Comparison of ENCODE assay signal across 9 cellular contexts in genomic region chr12:47739959-47740358, GRCh38. TPM values are rescaled to one million over a fixed set of nuclear protein-coding genes. Genes with fewer than 3 reads are reported as not detected.
DNase-seq lines count a peak whose midpoint lies in the region; ATAC-seq and TF ChIP-seq lines count a peak whose summit lies in the region.
"Had no signal": no experiment of that assay in that cellular context is flagged by ENCODE, and none has a peak within 500 bp of the region (broad histone marks: within the 10 kb centered on the region; RNA-seq: fewer than 3 reads in every experiment).

No MANE protein-coding gene starts in this region.

- TF ChIP-seq CTCF in spleen (IDR thresholded peaks at IDR 0.05 in 8 of 11, conservative IDR thresholded peaks at IDR 0.05 in 3 of 11), result no peak
- TF ChIP-seq CTCF in MCF 10A (IDR thresholded peaks at IDR 0.05; ENCODE audit: unreplicated experiment), result no peak

- POLR2A ChIA-PET in activated CD4-positive, alpha-beta memory T cell treated with anti-CD3 and anti-CD28 coated beads, Interleukin-2, amount 10 ng/mL, durations not matched to agents 7 days and 5 days (lab: Charles Lee), result interaction anchor here (6.6 kb wide), 1 partner anchor 100 kb away, joined by 48 read pairs; no protein-coding TSS in a partner anchor
- POLR2A ChIA-PET in MCF 10A (lab: Yijun Ruan, JAX), result interaction anchor here (0.6 kb wide), 1 partner anchor 137 kb away, joined by 3 read pairs; no protein-coding TSS in a partner anchor

- no peaks in the 10 kb centered on the region for H3K27me3 ChIP-seq in spleen (replicated peaks in 1 of 7)

- CTCF ChIA-PET in activated CD4-positive, alpha-beta memory T cell treated with anti-CD3 and anti-CD28 coated beads, Interleukin-2, amount 10 ng/mL, durations not matched to agents 7 days and 5 days (lab: Charles Lee), result interaction anchor here (0.7 to 13.6 kb wide), 5 partner anchors 17 to 100 kb away, joined by 3 to 431 read pairs (median 188); partner anchors contain the start of genes RAPGEF3 and SLC48A1
- CTCF ChIA-PET in MCF 10A (lab: Yijun Ruan, JAX), result interaction anchor here (0.7 to 7.8 kb wide), 9 partner anchors 11 to 774 kb away, joined by 3 to 843 read pairs (median 73); partner anchors contain the start of genes ENDOU, RAPGEF3 and SLC48A1

- H3K4me3 Mint-ChIP-seq in activated CD4-positive, alpha-beta memory T cell treated with anti-CD3 and anti-CD28 coated beads, Interleukin-2, amount 10 ng/mL, durations not matched to agents 7 days and 5 days, result peak overlapping the region; percentile 58
- no peak overlapping the region for H3K4me3 Mint-ChIP-seq in activated T-helper 1 cell treated with anti-CD3 and anti-CD28 coated beads, Interleukin-12 subunit alpha, Interleukin-12 subunit beta, Interleukin-2, Interleukin-4 antibody, amounts not matched to agents 30 ng/mL and 10 ng/mL and 1 ng/mL, durations not matched to agents 14 hours and 24 hours and 36 hours
- no peak overlapping the region for H3K4me3 Mint-ChIP-seq in stimulated activated naive CD8-positive, alpha-beta T cell treated with anti-CD3 and anti-CD28 coated beads, Interleukin-15, amount 100 ng/mL, for 72 hours
- H3K4me3 Mint-ChIP-seq in MCF 10A (ENCODE audit: unreplicated experiment), result no peak overlapping the region

- H3K9me3 ChIP-seq in spleen, result no peaks in the 10 kb centered on the region

- DNase-seq in activated CD4-positive, alpha-beta memory T cell treated with anti-CD3 and anti-CD28 coated beads, Interleukin-2, amount 10 ng/mL, durations not matched to agents 7 days and 5 days, result no peak
- DNase-seq in spleen (peak; percentile 88), MCF 10A (ENCODE audit: unreplicated experiment) (no peak)
- DNase-seq in activated T-helper 1 cell treated with anti-CD3 and anti-CD28 coated beads, Interleukin-12 subunit alpha, Interleukin-12 subunit beta, Interleukin-2, Interleukin-4 antibody, amounts not matched to agents 30 ng/mL and 10 ng/mL and 1 ng/mL, durations not matched to agents 14 hours and 24 hours and 36 hours (ENCODE audit: low spot score), result no peak
- DNase-seq in stimulated activated naive CD8-positive, alpha-beta T cell treated with anti-CD3 and anti-CD28 coated beads, Interleukin-15, amount 100 ng/mL, for 72 hours, result no peak
- no peak for DNase-seq in activated naive CD4-positive, alpha-beta T cell treated with anti-CD3 and anti-CD28 coated beads, Interleukin-2, amount 50 U/mL, for 72 hours (ENCODE audit: low spot score in 2 of 2)

- H3K4me1 Mint-ChIP-seq in activated CD4-positive, alpha-beta memory T cell treated with anti-CD3 and anti-CD28 coated beads, Interleukin-2, amount 10 ng/mL, durations not matched to agents 7 days and 5 days, result peaks cover 20% of the 10 kb centered on the region
- H3K4me1 Mint-ChIP-seq in activated T-helper 1 cell treated with anti-CD3 and anti-CD28 coated beads, Interleukin-12 subunit alpha, Interleukin-12 subunit beta, Interleukin-2, Interleukin-4 antibody, amounts not matched to agents 30 ng/mL and 10 ng/mL and 1 ng/mL, durations not matched to agents 14 hours and 24 hours and 36 hours (ENCODE audit: low read depth), result peaks cover 6% of the 10 kb centered on the region
- peaks cover 45% of the 10 kb centered on the region for H3K4me1 Mint-ChIP-seq in stimulated activated naive CD8-positive, alpha-beta T cell treated with anti-CD3 and anti-CD28 coated beads, Interleukin-15, amount 100 ng/mL, for 72 hours
- peaks cover 14% of the 10 kb centered on the region for H3K4me1 Mint-ChIP-seq in MCF 10A (ENCODE audit: insufficient read depth, unreplicated experiment)

- 25 to 61% (median 52%) methylated on average over 7 to 11 of the region's 11 CpGs for WGBS in spleen, 5 donors

- intact Hi-C loops in spleen (cut with DNase I; ENCODE audit: low total_unique reads), result no loop called here
- intact Hi-C loops in activated T-helper 1 cell treated with anti-CD3 and anti-CD28 coated beads, Interleukin-12 subunit alpha, Interleukin-12 subunit beta, Interleukin-2, Interleukin-4 antibody, amounts not matched to agents 30 ng/mL and 10 ng/mL and 1 ng/mL, durations not matched to agents 14 hours and 24 hours and 36 hours (cut with micrococcal nuclease), result no loop called here
- intact Hi-C loops in MCF 10A (cut with micrococcal nuclease), result no loop called here

- H3K4me3 ChIP-seq in spleen, result peak overlapping the region in 1 of 8 donors; percentile 31

- peaks cover 9% of the 10 kb centered on the region for H3K27me3 Mint-ChIP-seq in activated CD4-positive, alpha-beta memory T cell treated with anti-CD3 and anti-CD28 coated beads, Interleukin-2, amount 10 ng/mL, durations not matched to agents 7 days and 5 days
- H3K27me3 Mint-ChIP-seq in activated T-helper 1 cell treated with anti-CD3 and anti-CD28 coated beads, Interleukin-12 subunit alpha, Interleukin-12 subunit beta, Interleukin-2, Interleukin-4 antibody, amounts not matched to agents 30 ng/mL and 10 ng/mL and 1 ng/mL, durations not matched to agents 14 hours and 24 hours and 36 hours (ENCODE audit: insufficient read depth), result peaks cover 10% of the 10 kb centered on the region
- H3K27me3 Mint-ChIP-seq in stimulated activated naive CD8-positive, alpha-beta T cell treated with anti-CD3 and anti-CD28 coated beads, Interleukin-15, amount 100 ng/mL, for 72 hours, result peaks cover 15% of the 10 kb centered on the region
- peaks cover 8% of the 10 kb centered on the region for H3K27me3 Mint-ChIP-seq in MCF 10A (ENCODE audit: insufficient read depth, unreplicated experiment)

- no peaks in the 10 kb centered on the region for H3K9me3 Mint-ChIP-seq in activated CD4-positive, alpha-beta memory T cell treated with anti-CD3 and anti-CD28 coated beads, Interleukin-2, amount 10 ng/mL, durations not matched to agents 7 days and 5 days
- H3K9me3 Mint-ChIP-seq in activated T-helper 1 cell treated with anti-CD3 and anti-CD28 coated beads, Interleukin-12 subunit alpha, Interleukin-12 subunit beta, Interleukin-2, Interleukin-4 antibody, amounts not matched to agents 30 ng/mL and 10 ng/mL and 1 ng/mL, durations not matched to agents 14 hours and 24 hours and 36 hours, result no peaks in the 10 kb centered on the region
- H3K9me3 Mint-ChIP-seq in stimulated activated naive CD8-positive, alpha-beta T cell treated with anti-CD3 and anti-CD28 coated beads, Interleukin-15, amount 100 ng/mL, for 72 hours, result no peaks in the 10 kb centered on the region
- no peaks in the 10 kb centered on the region for H3K9me3 Mint-ChIP-seq in MCF 10A (ENCODE audit: unreplicated experiment)
- H3K9me3 Mint-ChIP-seq in activated naive CD4-positive, alpha-beta T cell treated with anti-CD3 and anti-CD28 coated beads, Interleukin-2, amount 50 U/mL, for 72 hours, result no peaks in the 10 kb centered on the region

- peak overlapping the region; percentile 3 for H3K27ac Mint-ChIP-seq in activated CD4-positive, alpha-beta memory T cell treated with anti-CD3 and anti-CD28 coated beads, Interleukin-2, amount 10 ng/mL, durations not matched to agents 7 days and 5 days
- H3K27ac Mint-ChIP-seq in activated T-helper 1 cell treated with anti-CD3 and anti-CD28 coated beads, Interleukin-12 subunit alpha, Interleukin-12 subunit beta, Interleukin-2, Interleukin-4 antibody, amounts not matched to agents 30 ng/mL and 10 ng/mL and 1 ng/mL, durations not matched to agents 14 hours and 24 hours and 36 hours, result no peak overlapping the region
- H3K27ac Mint-ChIP-seq in stimulated activated naive CD8-positive, alpha-beta T cell treated with anti-CD3 and anti-CD28 coated beads, Interleukin-15, amount 100 ng/mL, for 72 hours, result peak overlapping the region in 1 of 2 donors; percentile 46
- H3K27ac Mint-ChIP-seq in MCF 10A (ENCODE audit: low read depth, unreplicated experiment), result no peak overlapping the region
- H3K27ac Mint-ChIP-seq in activated naive CD4-positive, alpha-beta T cell treated with anti-CD3 and anti-CD28 coated beads, Interleukin-2, amount 50 U/mL, for 72 hours, result peak overlapping the region in 1 of 2 donors; percentile 79

- peak; percentile 41 for ATAC-seq in GM19324 (IDR thresholded peaks at IDR 0.05; ENCODE audit: low FRiP score, unreplicated experiment)
- ATAC-seq in HG02981 (IDR thresholded peaks at IDR 0.05; ENCODE audit: unreplicated experiment), result peak; percentile 42
- no peak for ATAC-seq in stimulated activated naive CD8-positive, alpha-beta T cell treated with anti-CD3 and anti-CD28 coated beads, Interleukin-15, amount 100 ng/mL, for 72 hours
- no peak for ATAC-seq in activated naive CD4-positive, alpha-beta T cell treated with anti-CD3 and anti-CD28 coated beads, Interleukin-2, amount 50 U/mL, for 72 hours
- ATAC-seq: Panc1 had no signal

- no peaks in the 10 kb centered on the region for H3K36me3 Mint-ChIP-seq in activated CD4-positive, alpha-beta memory T cell treated with anti-CD3 and anti-CD28 coated beads, Interleukin-2, amount 10 ng/mL, durations not matched to agents 7 days and 5 days (ENCODE audit: low read depth)
- no peaks in the 10 kb centered on the region for H3K36me3 Mint-ChIP-seq in activated T-helper 1 cell treated with anti-CD3 and anti-CD28 coated beads, Interleukin-12 subunit alpha, Interleukin-12 subunit beta, Interleukin-2, Interleukin-4 antibody, amounts not matched to agents 30 ng/mL and 10 ng/mL and 1 ng/mL, durations not matched to agents 14 hours and 24 hours and 36 hours (ENCODE audit: low read depth)
- H3K36me3 Mint-ChIP-seq in MCF 10A (ENCODE audit: insufficient read depth, unreplicated experiment), result no peaks in the 10 kb centered on the region
- H3K36me3 Mint-ChIP-seq in activated naive CD4-positive, alpha-beta T cell treated with anti-CD3 and anti-CD28 coated beads, Interleukin-2, amount 50 U/mL, for 72 hours, result no peaks in the 10 kb centered on the region

- H3K4me1 ChIP-seq in spleen, result peaks cover 25 to 78% (median 62%) of the 10 kb centered on the region in 6 donors

- H3K27ac ChIP-seq in spleen, result peak overlapping the region in 6 of 8 donors; percentile 25 to 78 (median 56)

- BruUV-seq in MCF 10A (replicated peaks; lab: Mats Ljungman, UMichigan), result no TSS peak

- peaks cover 0 to 18% (median 0%) of the 10 kb centered on the region in 6 donors for H3K36me3 ChIP-seq in spleen

- no peak for TF ChIP-seq POLR2A in spleen (IDR thresholded peaks at IDR 0.05)

RNA-seq across cellular contexts. Expression of gene ENDOU, which starts 14.7 kb away (rescaled TPM):
- not detected for total RNA-seq in activated CD4-positive, alpha-beta memory T cell treated with anti-CD3 and anti-CD28 coated beads, Interleukin-2, amount 10 ng/mL, durations not matched to agents 7 days and 5 days
- total RNA-seq in spleen (under 1 TPM in 3 of 7 donors, not detected in 4; 0.32 to 0.92 (median 0.70) TPM), MCF 10A (2022) (not detected in 2 replicates)
- polyA plus RNA-seq in spleen, result under 1 TPM; 0.05 to 0.16 (median 0.13) TPM
- total RNA-seq in activated T-helper 1 cell treated with anti-CD3 and anti-CD28 coated beads, Interleukin-12 subunit alpha, Interleukin-12 subunit beta, Interleukin-2, Interleukin-4 antibody, amounts not matched to agents 30 ng/mL and 10 ng/mL and 1 ng/mL, durations not matched to agents 14 hours and 24 hours and 36 hours, result not detected in 2 replicates
- not detected for total RNA-seq in activated naive CD4-positive, alpha-beta T cell treated with anti-CD3 and anti-CD28 coated beads, Interleukin-2, amount 50 U/mL, for 72 hours

RNA-seq across cellular contexts. Expression of gene RAPGEF3, which starts 18.7 kb away (rescaled TPM):
- 1 to 10 TPM; 1.4 to 1.6 TPM for total RNA-seq in activated CD4-positive, alpha-beta memory T cell treated with anti-CD3 and anti-CD28 coated beads, Interleukin-2, amount 10 ng/mL, durations not matched to agents 7 days and 5 days
- total RNA-seq in spleen, result 10 to 100 TPM; 50.6 to 84.3 (median 57.8) TPM
- polyA plus RNA-seq in spleen, result 100 to 1,000 TPM in 1 of 3 donors, 10 to 100 TPM in 2; 21.4 to 116 (median 64.3) TPM
- total RNA-seq in activated T-helper 1 cell treated with anti-CD3 and anti-CD28 coated beads, Interleukin-12 subunit alpha, Interleukin-12 subunit beta, Interleukin-2, Interleukin-4 antibody, amounts not matched to agents 30 ng/mL and 10 ng/mL and 1 ng/mL, durations not matched to agents 14 hours and 24 hours and 36 hours, result 4.7 and 6.5 TPM in 2 replicates
- total RNA-seq in MCF 10A (2022), result 1.4 and 3.4 TPM in 2 replicates
- 1 to 10 TPM; 1.1 to 2.7 TPM for total RNA-seq in activated naive CD4-positive, alpha-beta T cell treated with anti-CD3 and anti-CD28 coated beads, Interleukin-2, amount 50 U/mL, for 72 hours

RNA-seq across cellular contexts. Expression of gene SLC48A1, which starts 33.1 kb away (rescaled TPM):
- 10 to 100 TPM; 19.4 to 22.6 TPM for total RNA-seq in activated CD4-positive, alpha-beta memory T cell treated with anti-CD3 and anti-CD28 coated beads, Interleukin-2, amount 10 ng/mL, durations not matched to agents 7 days and 5 days
- total RNA-seq in spleen (10 to 100 TPM; 20.2 to 66.4 (median 42.3) TPM), MCF 10A (2022) (19.4 and 20.2 TPM in 2 replicates)
- 10 to 100 TPM in 1 of 3 donors, 1 to 10 TPM in 2; 8.4 to 24.1 (median 9.5) TPM for polyA plus RNA-seq in spleen
- total RNA-seq in activated T-helper 1 cell treated with anti-CD3 and anti-CD28 coated beads, Interleukin-12 subunit alpha, Interleukin-12 subunit beta, Interleukin-2, Interleukin-4 antibody, amounts not matched to agents 30 ng/mL and 10 ng/mL and 1 ng/mL, durations not matched to agents 14 hours and 24 hours and 36 hours, result 12.7 TPM in 2 replicates
- 1 to 10 TPM; 5.2 to 7.4 TPM for total RNA-seq in activated naive CD4-positive, alpha-beta T cell treated with anti-CD3 and anti-CD28 coated beads, Interleukin-2, amount 50 U/mL, for 72 hours

RNA-seq across cellular contexts. Expression of gene RPAP3, which starts 34.1 kb away (rescaled TPM):
- 10 to 100 TPM; 38.4 to 40.7 TPM for total RNA-seq in activated CD4-positive, alpha-beta memory T cell treated with anti-CD3 and anti-CD28 coated beads, Interleukin-2, amount 10 ng/mL, durations not matched to agents 7 days and 5 days
- total RNA-seq in spleen (10 to 100 TPM; 15.8 to 35.5 (median 27.1) TPM), MCF 10A (2022) (16.2 and 22.5 TPM in 2 replicates)
- 10 to 100 TPM; 12.2 to 15.2 (median 14.4) TPM for polyA plus RNA-seq in spleen
- 61.2 and 64.9 TPM in 2 replicates for total RNA-seq in activated T-helper 1 cell treated with anti-CD3 and anti-CD28 coated beads, Interleukin-12 subunit alpha, Interleukin-12 subunit beta, Interleukin-2, Interleukin-4 antibody, amounts not matched to agents 30 ng/mL and 10 ng/mL and 1 ng/mL, durations not matched to agents 14 hours and 24 hours and 36 hours
- 10 to 100 TPM; 41.7 to 53.9 TPM for total RNA-seq in activated naive CD4-positive, alpha-beta T cell treated with anti-CD3 and anti-CD28 coated beads, Interleukin-2, amount 50 U/mL, for 72 hours

Comparison
In these comparisons a context has a peak if more than half of its experiments do, and no peak if none do; other contexts are left out.
1. ATAC-seq: peak in GM19324 (single experiment) and HG02981 (single experiment); none in stimulated activated naive CD8-positive, alpha-beta T cell treated with anti-CD3 and anti-CD28 coated beads, Interleukin-15, amount 100 ng/mL, for 72 hours (single experiment) and activated naive CD4-positive, alpha-beta T cell treated with anti-CD3 and anti-CD28 coated beads, Interleukin-2, amount 50 U/mL, for 72 hours (0 of 2).